In the genomic region with DNA sequence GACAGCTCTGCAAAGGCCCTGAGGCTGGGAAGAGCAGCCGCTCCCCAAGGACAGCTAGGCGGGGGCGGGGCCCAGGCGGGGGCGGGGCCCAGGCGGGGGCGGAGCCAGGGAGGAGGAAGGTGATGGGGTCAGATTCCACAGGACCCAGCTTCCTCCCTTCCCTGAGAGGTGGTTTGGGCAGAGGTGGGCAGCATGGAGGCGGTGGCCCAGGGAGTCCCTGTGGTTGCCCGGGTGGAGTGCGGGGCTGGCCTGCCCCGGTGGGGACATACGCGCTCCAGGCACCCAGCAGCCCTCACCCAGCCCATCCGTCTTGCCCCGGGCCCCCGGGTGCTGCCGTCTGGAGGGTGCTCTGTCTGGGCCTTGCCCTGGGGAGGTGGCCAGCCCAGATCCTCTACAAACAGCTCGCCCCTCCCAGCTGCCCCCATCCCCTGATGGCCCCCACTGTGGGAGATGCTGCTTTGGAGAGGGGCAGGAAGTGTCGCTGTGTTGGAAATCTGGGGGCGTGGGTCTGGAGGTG, we compare ENCODE assay signal across 2 cellular contexts.
TF ChIP-seq lines count a peak whose summit lies in the region.

No MANE protein-coding gene starts in this region.

TF ChIP-seq in HEK293T, 16 proteins besides CTCF, POLR2A, EP300 and RAD21 (continued from another document):
- TF ChIP-seq CTBP1 (IDR thresholded peaks at IDR 0.05; ENCODE audit: borderline replicate concordance) (no peak), SP1 (IDR thresholded peaks at IDR 0.05) (no peak), ZNF384 (IDR thresholded peaks at IDR 0.05) (no peak), FOXA1 (IDR thresholded peaks at IDR 0.05) (no peak), BHLHE40 (IDR thresholded peaks at IDR 0.05; ENCODE audit: borderline replicate concordance) (no peak), FOXM1 (IDR thresholded peaks at IDR 0.05; ENCODE audit: borderline replicate concordance) (no peak), L3MBTL2 (conservative IDR thresholded peaks at IDR 0.05) (no peak), HDGF (IDR thresholded peaks at IDR 0.05; ENCODE audit: borderline replicate concordance) (no peak), ELF4 (IDR thresholded peaks at IDR 0.05) (no peak), SUZ12 (IDR thresholded peaks at IDR 0.05) (no peak), LEF1 (IDR thresholded peaks at IDR 0.05; ENCODE audit: borderline replicate concordance) (no peak), PKNOX1 (IDR thresholded peaks at IDR 0.05) (no peak), FOXK2 (IDR thresholded peaks at IDR 0.05) (no peak), NFRKB (IDR thresholded peaks at IDR 0.05) (no peak)

TF ChIP-seq in GM12878, 131 proteins besides CTCF, POLR2A, EP300 and RAD21:
- no peak for TF ChIP-seq ZNF592 (IDR thresholded peaks at IDR 0.05)
- TF ChIP-seq, protein P1, sequence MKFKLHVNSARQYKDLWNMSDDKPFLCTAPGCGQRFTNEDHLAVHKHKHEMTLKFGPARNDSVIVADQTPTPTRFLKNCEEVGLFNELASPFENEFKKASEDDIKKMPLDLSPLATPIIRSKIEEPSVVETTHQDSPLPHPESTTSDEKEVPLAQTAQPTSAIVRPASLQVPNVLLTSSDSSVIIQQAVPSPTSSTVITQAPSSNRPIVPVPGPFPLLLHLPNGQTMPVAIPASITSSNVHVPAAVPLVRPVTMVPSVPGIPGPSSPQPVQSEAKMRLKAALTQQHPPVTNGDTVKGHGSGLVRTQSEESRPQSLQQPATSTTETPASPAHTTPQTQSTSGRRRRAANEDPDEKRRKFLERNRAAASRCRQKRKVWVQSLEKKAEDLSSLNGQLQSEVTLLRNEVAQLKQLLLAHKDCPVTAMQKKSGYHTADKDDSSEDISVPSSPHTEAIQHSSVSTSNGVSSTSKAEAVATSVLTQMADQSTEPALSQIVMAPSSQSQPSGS (IDR thresholded peaks at IDR 0.05; ENCODE audit: low read length), result no peak
- TF ChIP-seq ZNF24 (IDR thresholded peaks at IDR 0.05), result no peak
- TF ChIP-seq, protein P2, sequence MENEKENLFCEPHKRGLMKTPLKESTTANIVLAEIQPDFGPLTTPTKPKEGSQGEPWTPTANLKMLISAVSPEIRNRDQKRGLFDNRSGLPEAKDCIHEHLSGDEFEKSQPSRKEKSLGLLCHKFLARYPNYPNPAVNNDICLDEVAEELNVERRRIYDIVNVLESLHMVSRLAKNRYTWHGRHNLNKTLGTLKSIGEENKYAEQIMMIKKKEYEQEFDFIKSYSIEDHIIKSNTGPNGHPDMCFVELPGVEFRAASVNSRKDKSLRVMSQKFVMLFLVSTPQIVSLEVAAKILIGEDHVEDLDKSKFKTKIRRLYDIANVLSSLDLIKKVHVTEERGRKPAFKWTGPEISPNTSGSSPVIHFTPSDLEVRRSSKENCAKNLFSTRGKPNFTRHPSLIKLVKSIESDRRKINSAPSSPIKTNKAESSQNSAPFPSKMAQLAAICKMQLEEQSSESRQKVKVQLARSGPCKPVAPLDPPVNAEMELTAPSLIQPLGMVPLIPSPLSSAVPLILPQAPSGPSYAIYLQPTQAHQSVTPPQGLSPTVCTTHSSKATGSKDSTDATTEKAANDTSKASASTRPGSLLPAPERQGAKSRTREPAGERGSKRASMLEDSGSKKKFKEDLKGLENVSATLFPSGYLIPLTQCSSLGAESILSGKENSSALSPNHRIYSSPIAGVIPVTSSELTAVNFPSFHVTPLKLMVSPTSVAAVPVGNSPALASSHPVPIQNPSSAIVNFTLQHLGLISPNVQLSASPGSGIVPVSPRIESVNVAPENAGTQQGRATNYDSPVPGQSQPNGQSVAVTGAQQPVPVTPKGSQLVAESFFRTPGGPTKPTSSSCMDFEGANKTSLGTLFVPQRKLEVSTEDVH (IDR thresholded peaks at IDR 0.05; ENCODE audit: low read depth, partially characterized antibody), result no peak
- no peak for TF ChIP-seq SMAD5 (IDR thresholded peaks at IDR 0.05; ENCODE audit: low read depth)
- no peak for TF ChIP-seq NKRF (conservative IDR thresholded peaks at IDR 0.05)
- TF ChIP-seq GABPA (IDR thresholded peaks at IDR 0.05; ENCODE audit: low read depth), result no peak
- no peak for TF ChIP-seq POLR2AphosphoS2 (IDR thresholded peaks at IDR 0.05; ENCODE audit: low read depth, low read length)
- TF ChIP-seq ZNF217 (IDR thresholded peaks at IDR 0.05), result no peak
- TF ChIP-seq, protein P3, sequence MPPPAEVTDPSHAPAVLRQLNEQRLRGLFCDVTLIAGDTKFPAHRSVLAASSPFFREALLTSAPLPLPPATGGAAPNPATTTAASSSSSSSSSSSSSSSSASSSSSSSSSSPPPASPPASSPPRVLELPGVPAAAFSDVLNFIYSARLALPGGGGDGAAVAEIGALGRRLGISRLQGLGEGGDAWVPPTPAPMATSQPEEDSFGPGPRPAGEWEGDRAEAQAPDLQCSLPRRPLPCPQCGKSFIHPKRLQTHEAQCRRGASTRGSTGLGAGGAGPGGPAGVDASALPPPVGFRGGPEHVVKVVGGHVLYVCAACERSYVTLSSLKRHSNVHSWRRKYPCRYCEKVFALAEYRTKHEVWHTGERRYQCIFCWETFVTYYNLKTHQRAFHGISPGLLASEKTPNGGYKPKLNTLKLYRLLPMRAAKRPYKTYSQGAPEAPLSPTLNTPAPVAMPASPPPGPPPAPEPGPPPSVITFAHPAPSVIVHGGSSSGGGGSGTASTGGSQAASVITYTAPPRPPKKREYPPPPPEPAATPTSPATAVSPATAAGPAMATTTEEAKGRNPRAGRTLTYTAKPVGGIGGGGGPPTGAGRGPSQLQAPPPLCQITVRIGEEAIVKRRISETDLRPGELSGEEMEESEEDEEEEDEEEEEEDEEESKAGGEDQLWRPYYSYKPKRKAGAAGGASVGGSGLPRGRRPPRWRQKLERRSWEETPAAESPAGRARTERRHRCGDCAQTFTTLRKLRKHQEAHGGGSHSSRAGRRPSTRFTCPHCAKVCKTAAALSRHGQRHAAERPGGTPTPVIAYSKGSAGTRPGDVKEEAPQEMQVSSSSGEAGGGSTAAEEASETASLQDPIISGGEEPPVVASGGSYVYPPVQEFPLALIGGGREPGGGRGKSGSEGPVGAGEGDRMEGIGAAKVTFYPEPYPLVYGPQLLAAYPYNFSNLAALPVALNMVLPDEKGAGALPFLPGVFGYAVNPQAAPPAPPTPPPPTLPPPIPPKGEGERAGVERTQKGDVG (CRISPR knock-in tag; IDR thresholded peaks at IDR 0.05), result no peak
- TF ChIP-seq STAT3 (IDR thresholded peaks at IDR 0.05; ENCODE audit: low read depth, low read length), result no peak
- TF ChIP-seq ZBTB11 (CRISPR knock-in tag; IDR thresholded peaks at IDR 0.05), result no peak
- TF ChIP-seq NR2C1 (IDR thresholded peaks at IDR 0.05), result no peak
- no peak for TF ChIP-seq BMI1 (IDR thresholded peaks at IDR 0.05; ENCODE audit: borderline replicate concordance)
- no peak for TF ChIP-seq KLF5 (IDR thresholded peaks at IDR 0.05; ENCODE audit: partially characterized antibody)
- no peak for TF ChIP-seq BRCA1 (IDR thresholded peaks at IDR 0.05; ENCODE audit: low read depth, low read length)
- no peak for TF ChIP-seq RFX5 (IDR thresholded peaks at IDR 0.05; ENCODE audit: low read depth, low read length)
- TF ChIP-seq, protein P4, sequence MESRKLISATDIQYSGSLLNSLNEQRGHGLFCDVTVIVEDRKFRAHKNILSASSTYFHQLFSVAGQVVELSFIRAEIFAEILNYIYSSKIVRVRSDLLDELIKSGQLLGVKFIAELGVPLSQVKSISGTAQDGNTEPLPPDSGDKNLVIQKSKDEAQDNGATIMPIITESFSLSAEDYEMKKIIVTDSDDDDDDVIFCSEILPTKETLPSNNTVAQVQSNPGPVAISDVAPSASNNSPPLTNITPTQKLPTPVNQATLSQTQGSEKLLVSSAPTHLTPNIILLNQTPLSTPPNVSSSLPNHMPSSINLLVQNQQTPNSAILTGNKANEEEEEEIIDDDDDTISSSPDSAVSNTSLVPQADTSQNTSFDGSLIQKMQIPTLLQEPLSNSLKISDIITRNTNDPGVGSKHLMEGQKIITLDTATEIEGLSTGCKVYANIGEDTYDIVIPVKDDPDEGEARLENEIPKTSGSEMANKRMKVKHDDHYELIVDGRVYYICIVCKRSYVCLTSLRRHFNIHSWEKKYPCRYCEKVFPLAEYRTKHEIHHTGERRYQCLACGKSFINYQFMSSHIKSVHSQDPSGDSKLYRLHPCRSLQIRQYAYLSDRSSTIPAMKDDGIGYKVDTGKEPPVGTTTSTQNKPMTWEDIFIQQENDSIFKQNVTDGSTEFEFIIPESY (IDR thresholded peaks at IDR 0.05), result no peak
- no peak for TF ChIP-seq CBX3 (IDR thresholded peaks at IDR 0.05; ENCODE audit: borderline replicate concordance, low read depth)
